8 cellular contexts compared by ENCODE assay signal in the genomic region with DNA sequence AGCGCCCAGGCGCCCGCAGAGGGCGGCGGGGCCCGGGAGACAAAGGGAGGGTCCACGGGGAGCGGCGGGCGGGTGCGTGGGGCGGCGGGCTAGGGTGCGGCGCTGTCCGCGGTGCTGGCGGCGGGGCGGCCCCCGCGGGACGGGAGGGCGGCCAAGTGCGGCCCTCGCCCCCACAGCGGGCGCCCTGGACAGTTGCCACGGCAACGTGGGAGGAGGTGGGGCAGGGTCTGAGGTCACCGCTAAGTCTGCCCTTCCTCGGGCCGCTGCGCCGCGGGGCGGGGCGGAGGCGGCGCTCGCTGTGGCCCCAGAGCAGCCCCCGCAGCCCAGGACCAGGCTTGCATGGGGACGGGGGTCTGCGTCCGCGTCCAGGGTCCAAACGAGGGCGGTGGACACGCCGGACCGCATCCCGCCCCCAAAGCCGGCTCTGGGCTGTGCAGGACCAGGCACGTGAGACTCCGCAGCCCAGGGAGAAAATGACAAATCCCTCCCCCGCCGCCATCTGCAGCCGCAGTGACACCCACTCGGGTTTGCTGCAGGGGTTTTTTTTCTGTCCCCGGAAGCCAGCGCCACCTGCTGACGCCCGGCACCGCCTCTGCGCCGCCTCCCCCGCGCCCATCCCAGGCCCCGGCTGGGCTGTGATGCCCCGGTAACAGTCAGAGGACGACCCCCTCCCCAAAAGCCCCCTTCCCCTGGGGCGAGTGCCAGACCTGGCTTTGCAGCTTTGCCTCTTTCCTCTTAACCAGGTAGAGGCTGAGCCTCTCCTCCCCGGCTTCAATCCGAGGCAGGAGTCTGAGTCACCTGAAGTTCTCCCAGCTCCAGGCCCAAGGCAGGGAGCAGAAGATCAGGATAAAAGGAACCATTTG. TPM values are rescaled to one million over a fixed set of nuclear protein-coding genes. Genes with fewer than 3 reads are reported as not detected.
DNase-seq lines count a peak whose midpoint lies in the region; ATAC-seq and TF ChIP-seq lines count a peak whose summit lies in the region.

No MANE protein-coding gene starts in this region.

- CTCF ChIA-PET in AG04449 (lab: Yijun Ruan, JAX): interaction anchor here (1.5 kb wide), 1 partner anchor 9 kb away, joined by 3 read pairs; no protein-coding TSS in a partner anchor

- POLR2A ChIA-PET in AG04449 (lab: Yijun Ruan, JAX): no interaction called here

- peaks cover 78% of the 10 kb centered on the region for H3K27me3 Mint-ChIP-seq in stimulated activated memory B cell treated with anti-CD40 and anti-IgM and Interleukin-4, amounts not matched to agents 10 μg/mL and 1 μg/mL and 100 μg/mL, for 72 hours

- ATAC-seq in GM19035 (IDR thresholded peaks at IDR 0.05; ENCODE audit: unreplicated experiment): peak; percentile 52
- ATAC-seq in stimulated activated memory B cell treated with anti-CD40 and anti-IgM and Interleukin-4, amounts not matched to agents 10 μg/mL and 1 μg/mL and 100 μg/mL, for 72 hours: peak; percentile 64

- TF ChIP-seq CTCF in AG04449 (IDR thresholded peaks at IDR 0.05; ENCODE audit: insufficient read depth, low read length, missing control alignments) (peak; percentile 31), coronary artery (IDR thresholded peaks at IDR 0.05) (no peak)

- no peak overlapping the region for H3K27ac Mint-ChIP-seq in stimulated activated memory B cell treated with anti-CD40 and anti-IgM and Interleukin-4, amounts not matched to agents 10 μg/mL and 1 μg/mL and 100 μg/mL, for 72 hours

- no peak overlapping the region for H3K27ac ChIP-seq in coronary artery

- peak overlapping the region; percentile 76 for H3K4me3 Mint-ChIP-seq in stimulated activated memory B cell treated with anti-CD40 and anti-IgM and Interleukin-4, amounts not matched to agents 10 μg/mL and 1 μg/mL and 100 μg/mL, for 72 hours

- H3K36me3 Mint-ChIP-seq in stimulated activated memory B cell treated with anti-CD40 and anti-IgM and Interleukin-4, amounts not matched to agents 10 μg/mL and 1 μg/mL and 100 μg/mL, for 72 hours: no peaks in the 10 kb centered on the region

- no peaks in the 10 kb centered on the region for H3K9me3 Mint-ChIP-seq in stimulated activated memory B cell treated with anti-CD40 and anti-IgM and Interleukin-4, amounts not matched to agents 10 μg/mL and 1 μg/mL and 100 μg/mL, for 72 hours

- peaks cover 38% of the 10 kb centered on the region for H3K4me1 Mint-ChIP-seq in stimulated activated memory B cell treated with anti-CD40 and anti-IgM and Interleukin-4, amounts not matched to agents 10 μg/mL and 1 μg/mL and 100 μg/mL, for 72 hours

- DNase-seq in AG04449 (ENCODE audit: low read depth, low spot score) (no peak), NCI-H1930 (lab: John Stamatoyannopoulos, UW) (peak; percentile 32 to 41), coronary artery (ENCODE audit: low spot score) (no peak), myocyte (ENCODE audit: low read depth) (peak; percentile 40), HCEC 1CT (no peak)
- DNase-seq in activated CD4-positive, alpha-beta T cell treated with anti-CD3 and anti-CD28 coated beads, Interleukin-2, amount 50 U/mL, for 48 hours: peak; percentile 68 to 77

- H3K4me3 ChIP-seq in AG04449 (ENCODE audit: low read depth, low read length) (no peak overlapping the region), coronary artery (peak overlapping the region; percentile 63)

RNA-seq across cellular contexts. Expression of gene YTHDF1, which starts 36.8 kb away (rescaled TPM):
- 28.5 and 36.1 TPM in 2 replicates for total RNA-seq in myocyte
- polyA plus RNA-seq in myocyte (2012): 32.0 TPM

RNA-seq across cellular contexts. Expression of gene BIRC7, which starts 56.6 kb away (rescaled TPM):
- not detected in 2 replicates for total RNA-seq in myocyte
- 0.11 TPM for polyA plus RNA-seq in myocyte (2012)

Comparison
In these comparisons a context has a peak if more than half of its experiments do, and no peak if none do; other contexts are left out.
1. DNase-seq: peak in NCI-H1930 (2 of 2), activated CD4-positive, alpha-beta T cell treated with anti-CD3 and anti-CD28 coated beads, Interleukin-2, amount 50 U/mL, for 48 hours (2 of 2) and myocyte (single experiment); none in AG04449 (single experiment), coronary artery (single experiment) and HCEC 1CT (single experiment).